13 cellular contexts compared by ENCODE assay signal in genomic region chr22:29342577-29343312, GRCh38. TPM values are rescaled to one million over a fixed set of nuclear protein-coding genes. Genes with fewer than 3 reads are reported as not detected.
A peak's percentile ranks its signal among the peaks of the same experiment; 100 is the strongest.
DNase-seq lines count a peak whose midpoint lies in the region; ATAC-seq and TF ChIP-seq lines count a peak whose summit lies in the region.
"Had no signal": no experiment of that assay in that cellular context is flagged by ENCODE, and none has a peak within 500 bp of the region (broad histone marks: within the 10 kb centered on the region; RNA-seq: fewer than 3 reads in every experiment).

No MANE protein-coding gene starts in this region.

- peaks cover 8% of the 10 kb centered on the region for H3K27me3 Mint-ChIP-seq in endothelial cell (ENCODE audit: unreplicated experiment)
- H3K27me3 Mint-ChIP-seq: activated B cell treated with CpG ODN at 0.5 μM for 24 hours had no signal

- DNase-seq in NCI-H1694 treated with DMSO at 0.1 percent for 48 hours (lab: John Stamatoyannopoulos, UW): peak; percentile 48
- no peak for DNase-seq in NCI-H1694 (lab: John Stamatoyannopoulos, UW)
- DNase-seq in HuH-7.5 (ENCODE audit: low spot score): peak; percentile 62
- DNase-seq in endothelial cell (ENCODE audit: low spot score): no peak
- peak; percentile 70 for DNase-seq in osteoblast (ENCODE audit: insufficient read length, low spot score, missing footprints)
- no peak for DNase-seq in NCI-H187 treated with DMSO at 0.1 percent for 48 hours (lab: John Stamatoyannopoulos, UW)
- DNase-seq in NCI-H1436 treated with DMSO at 0.1 percent for 48 hours (lab: John Stamatoyannopoulos, UW): no peak
- DNase-seq: 8988T; activated B cell treated with CpG ODN at 0.5 μM for 24 hours; stimulated activated CD4-positive, alpha-beta T cell treated with anti-CD3 and anti-CD28 coated beads, Interleukin-12 subunit alpha, Interleukin-12 subunit beta, amount 100 ng/mL, for 4 hours; tibial artery had no signal

- TF ChIP-seq CTCF in endothelial cell (IDR thresholded peaks at IDR 0.05; ENCODE audit: unreplicated experiment): no peak
- TF ChIP-seq CTCF in osteoblast (IDR thresholded peaks at IDR 0.05; ENCODE audit: extremely low read depth, low read depth, low read length): no peak

- H3K9me3 Mint-ChIP-seq in endothelial cell (ENCODE audit: unreplicated experiment): no peaks in the 10 kb centered on the region
- H3K9me3 Mint-ChIP-seq: activated B cell treated with CpG ODN at 0.5 μM for 24 hours had no signal

- peaks cover 10% of the 10 kb centered on the region for H4K20me1 ChIP-seq in osteoblast (ENCODE audit: insufficient read depth, low read length)

- H3K36me3 Mint-ChIP-seq in endothelial cell (ENCODE audit: low read depth, unreplicated experiment): peaks cover 50% of the 10 kb centered on the region

- H3K36me3 ChIP-seq in osteoblast (ENCODE audit: insufficient read depth, low read length): peaks cover 52% of the 10 kb centered on the region

- no peaks in the 10 kb centered on the region for H3K9me3 ChIP-seq in osteoblast (ENCODE audit: low read depth, low read length)
- H3K9me3 ChIP-seq: tibial artery had no signal

- H3K79me2 ChIP-seq in osteoblast (ENCODE audit: insufficient read depth, low read length): no peaks in the 10 kb centered on the region

- H3K4me1 ChIP-seq in osteoblast (ENCODE audit: insufficient read depth, low read length): peaks cover 3% of the 10 kb centered on the region

- H3K27ac ChIP-seq in osteoblast (ENCODE audit: low read depth, low read length): no peak overlapping the region
- H3K27ac ChIP-seq: tibial artery had no signal

- no peak overlapping the region for H2AFZ ChIP-seq in osteoblast (ENCODE audit: low read length)

- peaks cover 4% of the 10 kb centered on the region for H3K4me1 Mint-ChIP-seq in endothelial cell (ENCODE audit: unreplicated experiment)
- H3K4me1 Mint-ChIP-seq: activated B cell treated with CpG ODN at 0.5 μM for 24 hours had no signal

- H3K27ac Mint-ChIP-seq in endothelial cell (ENCODE audit: unreplicated experiment): no peak overlapping the region
- H3K27ac Mint-ChIP-seq: activated B cell treated with CpG ODN at 0.5 μM for 24 hours had no signal

- H3K27me3 ChIP-seq in osteoblast (ENCODE audit: insufficient read depth, low read length): no peaks in the 10 kb centered on the region
- H3K27me3 ChIP-seq: tibial artery had no signal

- peak overlapping the region; percentile 73 for H3K4me3 Mint-ChIP-seq in endothelial cell (ENCODE audit: unreplicated experiment)
- H3K4me3 Mint-ChIP-seq: activated B cell treated with CpG ODN at 0.5 μM for 24 hours had no signal

- H3K4me2 ChIP-seq in osteoblast (ENCODE audit: insufficient read depth, low read length): no peak overlapping the region

- no peak overlapping the region for H3K4me3 ChIP-seq in osteoblast (ENCODE audit: insufficient read depth, low read length)
- H3K4me3 ChIP-seq: tibial artery had no signal

- no peak for ATAC-seq in HG03196 (IDR thresholded peaks at IDR 0.05; ENCODE audit: unreplicated experiment)

RNA-seq across cellular contexts. Expression of gene RASL10A, which starts 27.2 kb away (rescaled TPM):
- 30.1 TPM for total RNA-seq in endothelial cell (ENCODE audit: unreplicated experiment)
- total RNA-seq in osteoblast: not detected in 2 replicates
- total RNA-seq: IMR-90 had no signal

RNA-seq across cellular contexts. Expression of gene GAS2L1, which starts 36.3 kb away (rescaled TPM):
- total RNA-seq in endothelial cell (ENCODE audit: unreplicated experiment) (33.6 TPM), osteoblast (11.6 and 13.0 TPM in 2 replicates)
- total RNA-seq: activated B cell treated with CpG ODN at 0.5 μM for 24 hours had no signal

RNA-seq across cellular contexts. Expression of gene AP1B1, which starts 45.6 kb away (rescaled TPM):
- 316 TPM for total RNA-seq in endothelial cell (ENCODE audit: unreplicated experiment)
- 35.4 and 37.3 TPM in 2 replicates for total RNA-seq in osteoblast

Comparison
In these comparisons a context has a peak if more than half of its experiments do, and no peak if none do; other contexts are left out.
1. DNase-seq: peak in NCI-H1694 treated with DMSO at 0.1 percent for 48 hours (single experiment), HuH-7.5 (single experiment) and osteoblast (single experiment); none in NCI-H1694 (single experiment), endothelial cell (single experiment), NCI-H187 treated with DMSO at 0.1 percent for 48 hours (single experiment) and NCI-H1436 treated with DMSO at 0.1 percent for 48 hours (single experiment).
2. RNA of gene RASL10A, which starts 27.2 kb away (total RNA-seq): 30.1 TPM in endothelial cell (single experiment); not detected in osteoblast; every median in the first group is over 10 times any median in the second.